Comparison of ENCODE assay signal across 16 cellular contexts in genomic region chr10:125034671-125035070, GRCh38.
DNase-seq lines count a peak whose midpoint lies in the region; TF ChIP-seq lines count a peak whose summit lies in the region.
"Had no signal": no experiment of that assay in that cellular context is flagged by ENCODE, and none has a peak within 500 bp of the region (broad histone marks: within the 10 kb centered on the region; RNA-seq: fewer than 3 reads in every experiment).

No MANE protein-coding gene starts in this region.

- peak overlapping the region; percentile 76 for H2BK15ac ChIP-seq in mesenchymal stem cell (ENCODE audit: low read depth, poor library complexity, severe bottlenecking)

- peak overlapping the region; percentile 53 for H2BK5ac ChIP-seq in mesenchymal stem cell (ENCODE audit: low read depth, low read length, poor library complexity, severe bottlenecking)

- no peak overlapping the region for H3K14ac ChIP-seq in mesenchymal stem cell (ENCODE audit: low read length in 2 of 2)

- H3K4me3 Mint-ChIP-seq in HFFc6, result peak overlapping the region; percentile 76
- peak overlapping the region; percentile 35 for H3K4me3 Mint-ChIP-seq in chondrocyte (ENCODE audit: unreplicated experiment)
- no peak overlapping the region for H3K4me3 Mint-ChIP-seq in T-helper 2 cell treated with Interferon-gamma antibody and Interleukin-4, amounts not matched to agents 5 μg/mL and 100 μg/mL, for 36 hours
- H3K4me3 Mint-ChIP-seq: activated B cell treated with CpG ODN at 0.5 μM for 24 hours; naive thymus-derived CD4-positive, alpha-beta T cell had no signal

- no peak overlapping the region for H2AFZ ChIP-seq in mesenchymal stem cell (ENCODE audit: low read depth, low read length)

- peak overlapping the region in 1 of 2 experiments; percentile 57 for H3K4me3 ChIP-seq in mesenchymal stem cell (ENCODE audit: insufficient read depth in 1 of 2, low read depth in 1 of 2, low read length in 2 of 2)
- H3K4me3 ChIP-seq: K562, upper lobe of left lung had no signal

- H3K27me3 Mint-ChIP-seq in HFFc6 (ENCODE audit: insufficient read depth) (no peaks in the 10 kb centered on the region; the same call in 1 of the 2 replicates), chondrocyte (ENCODE audit: low read depth) (no peaks in the 10 kb centered on the region)
- H3K27me3 Mint-ChIP-seq in T-helper 2 cell treated with Interferon-gamma antibody and Interleukin-4, amounts not matched to agents 5 μg/mL and 100 μg/mL, for 36 hours (ENCODE audit: low read depth), result no peaks in the 10 kb centered on the region

- peaks cover 53% of the 10 kb centered on the region for H3K79me1 ChIP-seq in mesenchymal stem cell (replicated peaks; ENCODE audit: low read length, poor library complexity, severe bottlenecking)

- H3K4me1 Mint-ChIP-seq in HFFc6 (ENCODE audit: low read depth), result peaks cover 82% of the 10 kb centered on the region
- peaks cover 88% of the 10 kb centered on the region for H3K4me1 Mint-ChIP-seq in chondrocyte (ENCODE audit: low read depth)
- no peaks in the 10 kb centered on the region for H3K4me1 Mint-ChIP-seq in T-helper 2 cell treated with Interferon-gamma antibody and Interleukin-4, amounts not matched to agents 5 μg/mL and 100 μg/mL, for 36 hours (ENCODE audit: low read depth)
- H3K4me1 Mint-ChIP-seq: activated B cell treated with CpG ODN at 0.5 μM for 24 hours; naive thymus-derived CD4-positive, alpha-beta T cell had no signal

- peak overlapping the region; percentile 52 for H4K8ac ChIP-seq in mesenchymal stem cell (ENCODE audit: low read length)

- H3K27me3 ChIP-seq in mesenchymal stem cell (ENCODE audit: control insufficient read depth in 1 of 2, insufficient read depth in 1 of 2, low read length in 2 of 2), result no peaks in the 10 kb centered on the region
- H3K27me3 ChIP-seq: upper lobe of left lung had no signal

- H3K4me1 ChIP-seq in mesenchymal stem cell (ENCODE audit: control insufficient read depth, insufficient read depth, low read depth, low read length), result peaks cover 39% of the 10 kb centered on the region

- WGBS in mesenchymal stem cell, result 31% methylated on average over 3 of the region's 4 CpGs

- H2AK5ac ChIP-seq in mesenchymal stem cell (ENCODE audit: low read length, severe bottlenecking), result peak overlapping the region; percentile 92

- H3K4me2 ChIP-seq in mesenchymal stem cell (ENCODE audit: low read length, poor library complexity, severe bottlenecking), result peak overlapping the region; percentile 50

- DNase-seq in A172 (ENCODE audit: low spot score) (peak; percentile 30), HFFc6 (no peak), chondrocyte (ENCODE audit: low spot score) (no peak), mesenchymal stem cell (no peak), AML-193 (lab: John Stamatoyannopoulos, UW) (no peak), C1 segment of cervical spinal cord (lab: John Stamatoyannopoulos, UW) (no peak), DMS153 (lab: John Stamatoyannopoulos, UW) (no peak)
- no peak for DNase-seq in T-helper 2 cell treated with Interferon-gamma antibody and Interleukin-4, amounts not matched to agents 5 μg/mL and 100 μg/mL, for 36 hours (ENCODE audit: low spot score)
- DNase-seq: activated B cell treated with CpG ODN at 0.5 μM for 24 hours; activated effector memory CD4-positive, alpha-beta T cell treated with anti-CD3 and anti-CD28 coated beads, Interleukin-2, amount 50 U/mL, for 16 hours; left colon; naive thymus-derived CD4-positive, alpha-beta T cell; NCI-H345; SW 1271; upper lobe of left lung had no signal

- H2BK120ac ChIP-seq in mesenchymal stem cell (ENCODE audit: low read depth, low read length), result peak overlapping the region; percentile 42

- H3K18ac ChIP-seq in mesenchymal stem cell (ENCODE audit: low read depth in 1 of 2, low read length in 2 of 2), result peak overlapping the region in 1 of 2 experiments; percentile 93

- H3K27ac Mint-ChIP-seq in HFFc6 (peak overlapping the region; percentile 80), chondrocyte (ENCODE audit: unreplicated experiment) (peak overlapping the region; percentile 99)
- H3K27ac Mint-ChIP-seq in T-helper 2 cell treated with Interferon-gamma antibody and Interleukin-4, amounts not matched to agents 5 μg/mL and 100 μg/mL, for 36 hours, result no peak overlapping the region
- H3K27ac Mint-ChIP-seq: activated B cell treated with CpG ODN at 0.5 μM for 24 hours; naive thymus-derived CD4-positive, alpha-beta T cell had no signal

- peak overlapping the region; percentile 92 for H3K27ac ChIP-seq in mesenchymal stem cell (ENCODE audit: low read length, poor library complexity, severe bottlenecking)

- H3K36me3 Mint-ChIP-seq in HFFc6 (ENCODE audit: low read depth) (peaks cover 19% of the 10 kb centered on the region), chondrocyte (ENCODE audit: low read depth) (peaks cover 2% of the 10 kb centered on the region)
- H3K36me3 Mint-ChIP-seq in T-helper 2 cell treated with Interferon-gamma antibody and Interleukin-4, amounts not matched to agents 5 μg/mL and 100 μg/mL, for 36 hours (ENCODE audit: low read depth), result no peaks in the 10 kb centered on the region
- H3K36me3 Mint-ChIP-seq: naive thymus-derived CD4-positive, alpha-beta T cell had no signal

- H3K4ac ChIP-seq in mesenchymal stem cell (ENCODE audit: low read depth in 1 of 2, low read length in 2 of 2), result peak overlapping the region; percentile 46 to 78

- peak overlapping the region; percentile 74 to 79 for H2BK12ac ChIP-seq in mesenchymal stem cell (ENCODE audit: low read length in 2 of 2)

- no peak overlapping the region for H3K23ac ChIP-seq in mesenchymal stem cell (ENCODE audit: low read length in 2 of 2)

- H3K9me3 Mint-ChIP-seq in HFFc6, result no peaks in the 10 kb centered on the region
- H3K9me3 Mint-ChIP-seq in chondrocyte (ENCODE audit: low read depth), result no peaks in the 10 kb centered on the region
- H3K9me3 Mint-ChIP-seq in T-helper 2 cell treated with Interferon-gamma antibody and Interleukin-4, amounts not matched to agents 5 μg/mL and 100 μg/mL, for 36 hours, result no peaks in the 10 kb centered on the region
- H3K9me3 Mint-ChIP-seq: activated B cell treated with CpG ODN at 0.5 μM for 24 hours; naive thymus-derived CD4-positive, alpha-beta T cell had no signal

- H4K91ac ChIP-seq in mesenchymal stem cell (ENCODE audit: low read length), result peak overlapping the region; percentile 52

- TF ChIP-seq CTCF in HFFc6 (IDR thresholded peaks at IDR 0.05) (no peak), chondrocyte (IDR thresholded peaks at IDR 0.05) (no peak)

- H3K36me3 ChIP-seq in mesenchymal stem cell (ENCODE audit: control insufficient read depth in 1 of 2, insufficient read depth in 2 of 2, low read depth in 1 of 2, low read length in 2 of 2), result peaks cover 26 to 36% of the 10 kb centered on the region in 2 experiments

- H3K9me3 ChIP-seq in mesenchymal stem cell (ENCODE audit: control insufficient read depth, low read length), result no peaks in the 10 kb centered on the region
- H3K9me3 ChIP-seq: upper lobe of left lung had no signal

- H3K9ac ChIP-seq in mesenchymal stem cell (ENCODE audit: low read length), result peak overlapping the region; percentile 82
